Comparison of ENCODE assay signal across 1 cellular context in the genomic region with DNA sequence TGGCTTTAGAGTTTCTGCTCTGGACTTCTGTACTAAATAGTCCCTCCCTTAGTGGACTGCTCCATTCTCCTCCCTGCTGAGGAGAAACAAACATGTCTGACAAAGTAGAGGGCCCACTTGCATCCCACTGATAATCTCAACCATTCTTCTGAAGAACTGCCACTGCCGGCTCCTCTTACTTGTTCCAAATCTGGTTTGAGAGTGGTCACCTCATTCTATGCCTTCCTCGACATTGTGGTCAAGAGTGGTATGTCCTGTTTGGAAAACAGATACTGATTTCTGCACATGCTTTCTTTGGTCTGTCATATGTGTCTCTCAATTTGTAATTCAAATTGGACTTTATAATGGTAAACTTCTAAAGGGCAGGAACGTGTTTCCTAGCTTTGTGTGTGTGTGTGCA.
TF ChIP-seq lines count a peak whose summit lies in the region.

No MANE protein-coding gene starts in this region.

TF ChIP-seq in WTC11, 78 proteins besides CTCF, POLR2A, EP300 and RAD21 (continued from another document):
- TF ChIP-seq IRF2 (CRISPR knock-in tag; IDR thresholded peaks at IDR 0.05; ENCODE audit: borderline replicate concordance, low read depth) (no peak), GABPB1 (CRISPR knock-in tag; IDR thresholded peaks at IDR 0.05) (no peak), JUN (CRISPR knock-in tag; IDR thresholded peaks at IDR 0.05) (no peak), TCF7 (CRISPR knock-in tag; IDR thresholded peaks at IDR 0.05; ENCODE audit: low read depth) (no peak), SMAD4 (CRISPR knock-in tag; IDR thresholded peaks at IDR 0.05) (no peak), ZNF671 (CRISPR knock-in tag; IDR thresholded peaks at IDR 0.05) (no peak)
- TF ChIP-seq, protein P1, sequence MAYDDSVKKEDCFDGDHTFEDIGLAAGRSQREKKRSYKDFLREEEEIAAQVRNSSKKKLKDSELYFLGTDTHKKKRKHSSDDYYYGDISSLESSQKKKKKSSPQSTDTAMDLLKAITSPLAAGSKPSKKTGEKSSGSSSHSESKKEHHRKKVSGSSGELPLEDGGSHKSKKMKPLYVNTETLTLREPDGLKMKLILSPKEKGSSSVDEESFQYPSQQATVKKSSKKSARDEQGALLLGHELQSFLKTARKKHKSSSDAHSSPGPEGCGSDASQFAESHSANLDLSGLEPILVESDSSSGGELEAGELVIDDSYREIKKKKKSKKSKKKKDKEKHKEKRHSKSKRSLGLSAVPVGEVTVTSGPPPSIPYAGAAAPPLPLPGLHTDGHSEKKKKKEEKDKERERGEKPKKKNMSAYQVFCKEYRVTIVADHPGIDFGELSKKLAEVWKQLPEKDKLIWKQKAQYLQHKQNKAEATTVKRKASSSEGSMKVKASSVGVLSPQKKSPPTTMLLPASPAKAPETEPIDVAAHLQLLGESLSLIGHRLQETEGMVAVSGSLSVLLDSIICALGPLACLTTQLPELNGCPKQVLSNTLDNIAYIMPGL (CRISPR knock-in tag; IDR thresholded peaks at IDR 0.05) = no peak
- TF ChIP-seq, protein P2, sequence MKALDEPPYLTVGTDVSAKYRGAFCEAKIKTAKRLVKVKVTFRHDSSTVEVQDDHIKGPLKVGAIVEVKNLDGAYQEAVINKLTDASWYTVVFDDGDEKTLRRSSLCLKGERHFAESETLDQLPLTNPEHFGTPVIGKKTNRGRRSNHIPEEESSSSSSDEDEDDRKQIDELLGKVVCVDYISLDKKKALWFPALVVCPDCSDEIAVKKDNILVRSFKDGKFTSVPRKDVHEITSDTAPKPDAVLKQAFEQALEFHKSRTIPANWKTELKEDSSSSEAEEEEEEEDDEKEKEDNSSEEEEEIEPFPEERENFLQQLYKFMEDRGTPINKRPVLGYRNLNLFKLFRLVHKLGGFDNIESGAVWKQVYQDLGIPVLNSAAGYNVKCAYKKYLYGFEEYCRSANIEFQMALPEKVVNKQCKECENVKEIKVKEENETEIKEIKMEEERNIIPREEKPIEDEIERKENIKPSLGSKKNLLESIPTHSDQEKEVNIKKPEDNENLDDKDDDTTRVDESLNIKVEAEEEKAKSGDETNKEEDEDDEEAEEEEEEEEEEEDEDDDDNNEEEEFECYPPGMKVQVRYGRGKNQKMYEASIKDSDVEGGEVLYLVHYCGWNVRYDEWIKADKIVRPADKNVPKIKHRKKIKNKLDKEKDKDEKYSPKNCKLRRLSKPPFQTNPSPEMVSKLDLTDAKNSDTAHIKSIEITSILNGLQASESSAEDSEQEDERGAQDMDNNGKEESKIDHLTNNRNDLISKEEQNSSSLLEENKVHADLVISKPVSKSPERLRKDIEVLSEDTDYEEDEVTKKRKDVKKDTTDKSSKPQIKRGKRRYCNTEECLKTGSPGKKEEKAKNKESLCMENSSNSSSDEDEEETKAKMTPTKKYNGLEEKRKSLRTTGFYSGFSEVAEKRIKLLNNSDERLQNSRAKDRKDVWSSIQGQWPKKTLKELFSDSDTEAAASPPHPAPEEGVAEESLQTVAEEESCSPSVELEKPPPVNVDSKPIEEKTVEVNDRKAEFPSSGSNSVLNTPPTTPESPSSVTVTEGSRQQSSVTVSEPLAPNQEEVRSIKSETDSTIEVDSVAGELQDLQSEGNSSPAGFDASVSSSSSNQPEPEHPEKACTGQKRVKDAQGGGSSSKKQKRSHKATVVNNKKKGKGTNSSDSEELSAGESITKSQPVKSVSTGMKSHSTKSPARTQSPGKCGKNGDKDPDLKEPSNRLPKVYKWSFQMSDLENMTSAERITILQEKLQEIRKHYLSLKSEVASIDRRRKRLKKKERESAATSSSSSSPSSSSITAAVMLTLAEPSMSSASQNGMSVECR (CRISPR knock-in tag; IDR thresholded peaks at IDR 0.05; ENCODE audit: borderline replicate concordance) = no peak
TF ChIP-seq in WTC11: peak in this region for 0.
